7 cellular contexts compared by ENCODE assay signal in genomic region chr2:95442470-95443099, GRCh38. TPM values are rescaled to one million over a fixed set of nuclear protein-coding genes. Genes with fewer than 3 reads are reported as not detected.
"Had no signal": no experiment of that assay in that cellular context is flagged by ENCODE, and none has a peak within 500 bp of the region (broad histone marks: within the 10 kb centered on the region; RNA-seq: fewer than 3 reads in every experiment).

No MANE protein-coding gene starts in this region.

RNA-seq across cellular contexts. Expression of gene TRIM43B, which starts 42.0 kb away (rescaled TPM):
- total RNA-seq: HepG2, HT1080, K562, M059J, PC-9, SK-MEL-5 had no signal
- polyA plus RNA-seq: HepG2, IgD-negative memory B cell, K562 had no signal
